15 cellular contexts compared by ENCODE assay signal in the genomic region with DNA sequence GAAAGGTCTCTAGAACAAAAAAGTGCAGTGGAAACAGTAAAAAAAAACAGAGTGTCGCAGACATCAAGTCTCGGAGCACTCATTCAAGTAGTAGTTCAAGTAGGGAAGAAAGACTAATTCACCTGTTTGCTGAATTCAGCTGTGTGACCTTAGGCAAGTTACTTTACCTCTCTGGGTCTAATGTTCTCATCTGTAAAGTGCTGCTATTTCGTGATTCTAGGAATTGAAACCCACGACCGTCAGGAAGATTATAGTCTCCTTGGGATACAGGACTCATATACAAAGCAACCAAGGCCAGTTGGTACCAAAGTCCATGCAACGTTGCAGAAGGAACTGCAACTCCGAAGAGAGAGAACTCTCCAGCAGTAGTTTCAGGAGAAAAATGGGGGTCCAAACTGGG.
"Had no signal": no experiment of that assay in that cellular context is flagged by ENCODE, and none has a peak within 500 bp of the region (broad histone marks: within the 10 kb centered on the region; RNA-seq: fewer than 3 reads in every experiment).

No MANE protein-coding gene starts in this region.

- H3K79me2 ChIP-seq: parathyroid adenoma had no signal

- H2AFZ ChIP-seq: parathyroid adenoma had no signal

- H3K27ac Mint-ChIP-seq: WTC11 had no signal

- ATAC-seq: right cardiac atrium; stimulated activated naive CD8-positive, alpha-beta T cell treated with anti-CD3 and anti-CD28 coated beads, Interleukin-15, Interleukin-2, amounts not matched to agents 100 U/mL and 50 U/mL, for 24 hours; WTC11 had no signal

- H3K36me3 ChIP-seq: esophagus muscularis mucosa, thyroid gland had no signal

- H3K27me3 ChIP-seq: dorsolateral prefrontal cortex, esophagus muscularis mucosa, thyroid gland had no signal

- H3K9ac ChIP-seq: parathyroid adenoma had no signal

- H3K4me3 ChIP-seq: dorsolateral prefrontal cortex, esophagus muscularis mucosa, thyroid gland had no signal

- DNase-seq: activated naive CD4-positive, alpha-beta T cell treated with Interleukin-2 at 50 U/mL for 16 hours; activated T-cell treated with anti-CD3 and anti-CD28 coated beads, Interleukin-2, amount 50 U/mL, for 1 hour; central memory CD4-positive, alpha-beta T cell; dorsolateral prefrontal cortex; glutamatergic neuron; hippocampal formation; midbrain; nucleus accumbens; right cardiac atrium; stimulated activated CD4-positive, alpha-beta T cell treated with anti-CD3 and anti-CD28 coated beads, Interleukin-4, amount 100 ng/mL, for 24 hours; stimulated activated naive CD8-positive, alpha-beta T cell treated with anti-CD3 and anti-CD28 coated beads, Interleukin-15, Interleukin-2, amounts not matched to agents 100 U/mL and 50 U/mL, for 24 hours; thyroid gland had no signal

- H3K4me1 Mint-ChIP-seq: WTC11 had no signal

- H3K27ac ChIP-seq: dorsolateral prefrontal cortex, esophagus muscularis mucosa, parathyroid adenoma, thyroid gland had no signal

- H3K36me3 Mint-ChIP-seq: WTC11 had no signal

- H3K4me3 Mint-ChIP-seq: WTC11 had no signal

- H3K4me1 ChIP-seq: esophagus muscularis mucosa, parathyroid adenoma had no signal

- H3K9me3 ChIP-seq: esophagus muscularis mucosa, thyroid gland had no signal
